In genomic region chr6:160863782-160864181, GRCh38 we compare ENCODE assay signal across 21 cellular contexts.
"Had no signal": no experiment of that assay in that cellular context is flagged by ENCODE, and none has a peak within 500 bp of the region (broad histone marks: within the 10 kb centered on the region; RNA-seq: fewer than 3 reads in every experiment).

No MANE protein-coding gene starts in this region.

- H3K27ac ChIP-seq: dorsolateral prefrontal cortex, parathyroid adenoma, right atrium auricular region, thoracic aorta, tibial nerve had no signal

- H3K4me2 ChIP-seq: smooth muscle cell had no signal

- H2AFZ ChIP-seq: parathyroid adenoma had no signal

- H3K4me3 ChIP-seq: dorsolateral prefrontal cortex, right atrium auricular region, smooth muscle cell, thoracic aorta, tibial nerve had no signal

- ATAC-seq: left lobe of liver; natural killer cell; sciatic nerve; stimulated activated naive B cell treated with anti-CD40 and anti-IgM and Interleukin-4, amounts not matched to agents 10 μg/mL and 1 μg/mL and 100 μg/mL, for 72 hours had no signal

- H3K9ac ChIP-seq: parathyroid adenoma had no signal

- DNase-seq: caudate nucleus; cerebellar nuclear complex; dorsolateral prefrontal cortex; effector CD4-positive, alpha-beta T cell; hypothalamus; immature natural killer cell; islet precursor cell; mesenchymal stem cell; midbrain; natural killer cell; stimulated activated CD4-positive, alpha-beta T cell treated with anti-CD3 and anti-CD28 coated beads, Interleukin-12 subunit alpha, Interleukin-12 subunit beta, amount 100 ng/mL, for 4 hours; stimulated activated CD4-positive, alpha-beta T cell treated with anti-CD3 and anti-CD28 coated beads, Interleukin-1b, Interleukin-23, amount 100 ng/mL, for 48 hours; stimulated activated CD4-positive, alpha-beta T cell treated with anti-CD3 and anti-CD28 coated beads, Interleukin-4, amount 100 ng/mL, for 1 hour; stimulated activated naive B cell treated with anti-CD40 and anti-IgM and Interleukin-4, amounts not matched to agents 10 μg/mL and 1 μg/mL and 100 μg/mL, for 72 hours had no signal

- H3K36me3 ChIP-seq: right atrium auricular region, thoracic aorta, tibial nerve had no signal

- H3K4me1 ChIP-seq: parathyroid adenoma, right atrium auricular region, tibial nerve had no signal

- H3K27me3 ChIP-seq: dorsolateral prefrontal cortex, right atrium auricular region, tibial nerve had no signal

- H3K9me3 ChIP-seq: right atrium auricular region, thoracic aorta had no signal
